Comparison of ENCODE assay signal across 24 cellular contexts in the genomic region with DNA sequence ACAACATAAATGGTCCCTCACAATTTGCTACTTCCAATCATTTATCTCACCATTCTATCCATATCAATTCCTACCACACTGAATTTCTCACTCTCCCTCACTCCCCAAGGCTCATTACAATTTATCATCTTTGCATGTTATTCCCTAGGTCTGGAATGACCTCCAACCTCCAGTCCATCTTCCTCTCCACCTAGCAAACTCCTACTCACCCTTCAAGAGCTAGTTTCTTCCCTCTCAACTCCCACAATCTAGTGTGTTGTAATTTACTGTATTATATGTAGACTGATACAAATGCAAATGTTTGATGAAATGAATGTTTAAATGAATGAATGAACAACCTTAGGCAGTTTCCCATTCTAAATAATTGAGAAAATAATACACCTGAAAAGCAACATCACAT. TPM values are rescaled to one million over a fixed set of nuclear protein-coding genes. Genes with fewer than 3 reads are reported as not detected.
A peak's percentile ranks its signal among the peaks of the same experiment; 100 is the strongest.
DNase-seq lines count a peak whose midpoint lies in the region; ATAC-seq and TF ChIP-seq lines count a peak whose summit lies in the region.
"Had no signal": no experiment of that assay in that cellular context is flagged by ENCODE, and none has a peak within 500 bp of the region (broad histone marks: within the 10 kb centered on the region; RNA-seq: fewer than 3 reads in every experiment).

No MANE protein-coding gene starts in this region.

- H2AFZ ChIP-seq in SU-DHL-6 (ENCODE audit: low read depth, low read length, severe bottlenecking), result no peak overlapping the region

- H3K4me1 ChIP-seq in CD4-positive, CD25-positive, alpha-beta regulatory T cell (ENCODE audit: control insufficient read depth, insufficient read depth, low read length, poor library complexity, severe bottlenecking), result peaks cover 33% of the 10 kb centered on the region
- H3K4me1 ChIP-seq in CD8-positive, alpha-beta T cell (ENCODE audit: insufficient read depth, low read length), result peaks cover 29% of the 10 kb centered on the region
- H3K4me1 ChIP-seq in mesendoderm (ENCODE audit: control insufficient read depth, low read depth, low read length) (peaks cover 5% of the 10 kb centered on the region), ascending aorta (peaks cover 4 to 5% of the 10 kb centered on the region in 2 donors)

- no peaks in the 10 kb centered on the region for H3K9me3 ChIP-seq in CD4-positive, CD25-positive, alpha-beta regulatory T cell (ENCODE audit: control insufficient read depth in 2 of 2, low read length in 2 of 2)
- no peaks in the 10 kb centered on the region for H3K9me3 ChIP-seq in CD8-positive, alpha-beta T cell (ENCODE audit: low read length)
- H3K9me3 ChIP-seq in SU-DHL-6 (ENCODE audit: insufficient read depth, low read length) (no peaks in the 10 kb centered on the region), ascending aorta (no peaks in the 10 kb centered on the region)
- H3K9me3 ChIP-seq: psoas muscle, thyroid gland had no signal

- CTCF ChIA-PET in CD8-positive, alpha-beta T cell (lab: Charles Lee), result no interaction called here

- peaks cover 5% of the 10 kb centered on the region for H3K79me1 ChIP-seq in mesendoderm (ENCODE audit: low read length)

- DNase-seq in CD4-positive, CD25-positive, alpha-beta regulatory T cell, result no peak
- no peak for DNase-seq in CD8-positive, alpha-beta T cell
- DNase-seq in mesendoderm (peak; percentile 34), dorsolateral prefrontal cortex (no peak), ascending aorta (ENCODE audit: low spot score in 2 of 2) (no peak), HK-2 (ENCODE audit: unreplicated experiment) (no peak)
- DNase-seq: activated CD4-positive, alpha-beta T cell treated with anti-CD3 and anti-CD28 coated beads, Interleukin-2, amount 50 U/mL, for 1 hour; H9; hippocampal formation; left cardiac atrium; mesenchymal stem cell; MM.1S; NCI-H1417; NCI-H2081; NCI-H2227 treated with DMSO at 0.1 percent for 48 hours; NCI-H69; occipital lobe; psoas muscle; stomach; thyroid gland had no signal

- TF ChIP-seq CTCF in CD8-positive, alpha-beta T cell (IDR thresholded peaks at IDR 0.05), result no peak
- TF ChIP-seq CTCF in SU-DHL-6 (IDR thresholded peaks at IDR 0.05; ENCODE audit: insufficient read depth, low read length, poor library complexity, severe bottlenecking), result no peak
- no peak for TF ChIP-seq CTCF in dorsolateral prefrontal cortex (IDR thresholded peaks at IDR 0.05 in 54 of 56, conservative IDR thresholded peaks at IDR 0.05 in 2 of 56; ENCODE audit: low read depth in 1 of 56, partially characterized antibody in 56 of 56)
- TF ChIP-seq CTCF in ascending aorta (IDR thresholded peaks at IDR 0.05), result no peak

- peak overlapping the region; percentile 4 for H3K4me3 ChIP-seq in CD4-positive, CD25-positive, alpha-beta regulatory T cell (ENCODE audit: low read depth, low read length)
- H3K4me3 ChIP-seq in CD8-positive, alpha-beta T cell (ENCODE audit: low read depth, low read length), result no peak overlapping the region
- H3K4me3 ChIP-seq in SU-DHL-6 (ENCODE audit: insufficient read depth, low read length, poor library complexity, severe bottlenecking) (no peak overlapping the region), mesendoderm (ENCODE audit: low read length) (no peak overlapping the region), dorsolateral prefrontal cortex (no peak overlapping the region), ascending aorta (no peak overlapping the region)
- H3K4me3 ChIP-seq: psoas muscle, stomach, thyroid gland had no signal

- H3K36me3 ChIP-seq in CD4-positive, CD25-positive, alpha-beta regulatory T cell (ENCODE audit: control insufficient read depth, insufficient read depth, low read length), result no peaks in the 10 kb centered on the region
- H3K36me3 ChIP-seq in CD8-positive, alpha-beta T cell (ENCODE audit: insufficient read depth, low read length), result no peaks in the 10 kb centered on the region
- H3K36me3 ChIP-seq in SU-DHL-6 (ENCODE audit: low read length) (peaks cover 5% of the 10 kb centered on the region; the same call in 1 of the 2 replicates), mesendoderm (ENCODE audit: control insufficient read depth, insufficient read depth, low read length) (no peaks in the 10 kb centered on the region), ascending aorta (no peaks in the 10 kb centered on the region)
- H3K36me3 ChIP-seq: stomach, thyroid gland had no signal

- no peak overlapping the region for H2AK5ac ChIP-seq in mesendoderm (ENCODE audit: low read length)

- POLR2A ChIA-PET in CD8-positive, alpha-beta T cell (lab: Charles Lee), result no interaction called here

- H3K56ac ChIP-seq in mesendoderm (ENCODE audit: low read length), result no peak overlapping the region

- peaks cover 33% of the 10 kb centered on the region for H4K20me1 ChIP-seq in SU-DHL-6 (ENCODE audit: low read depth, low read length)

- H3K9me2 ChIP-seq in SU-DHL-6 (replicated peaks; ENCODE audit: insufficient read depth, low read length), result no peaks in the 10 kb centered on the region

- peaks cover 0 to 5% (median 0%) of the 10 kb centered on the region in 7 donors for H3K9me3 Mint-ChIP-seq in CD4-positive, CD25-positive, alpha-beta regulatory T cell
- H3K9me3 Mint-ChIP-seq in CD8-positive, alpha-beta T cell, result peaks cover 4% of the 10 kb centered on the region

- H3K4me2 ChIP-seq in SU-DHL-6 (ENCODE audit: low read depth, low read length, poor library complexity, severe bottlenecking), result peak overlapping the region; percentile 82
- H3K4me2 ChIP-seq in mesendoderm (ENCODE audit: low read length), result no peak overlapping the region

- no peak overlapping the region for H2BK5ac ChIP-seq in mesendoderm (ENCODE audit: low read length)

- H3K4ac ChIP-seq in mesendoderm (ENCODE audit: low read depth, low read length), result no peak overlapping the region

- no peaks in the 10 kb centered on the region for H3K27me3 ChIP-seq in CD4-positive, CD25-positive, alpha-beta regulatory T cell (ENCODE audit: control insufficient read depth, insufficient read depth, low read length)
- H3K27me3 ChIP-seq in CD8-positive, alpha-beta T cell (ENCODE audit: insufficient read depth, low read length), result no peaks in the 10 kb centered on the region
- H3K27me3 ChIP-seq in SU-DHL-6 (ENCODE audit: low read length) (no peaks in the 10 kb centered on the region), mesendoderm (ENCODE audit: insufficient read depth, low read length, poor library complexity) (no peaks in the 10 kb centered on the region), dorsolateral prefrontal cortex (no peaks in the 10 kb centered on the region), ascending aorta (no peaks in the 10 kb centered on the region)
- H3K27me3 ChIP-seq: stomach, thyroid gland had no signal

- H3K27ac Mint-ChIP-seq in CD4-positive, CD25-positive, alpha-beta regulatory T cell, result peak overlapping the region; percentile 69 to 78 (median 72)
- H3K27ac Mint-ChIP-seq in CD8-positive, alpha-beta T cell, result peak overlapping the region; percentile 61
- H3K27ac Mint-ChIP-seq: activated T-helper 2 cell treated with anti-CD3 and anti-CD28 coated beads, Interferon-gamma antibody, Interleukin-2, Interleukin-4, amounts not matched to agents 10 μg/mL and 5 μg/mL and 100 μg/mL, durations not matched to agents 14 hours and 24 hours and 36 hours had no signal

- no peak overlapping the region for H4K8ac ChIP-seq in mesendoderm (ENCODE audit: low read depth, low read length)

- no peak for ATAC-seq in CD4-positive, CD25-positive, alpha-beta regulatory T cell (ENCODE audit: low read depth in 2 of 2)
- no peak for ATAC-seq in CD8-positive, alpha-beta T cell
- no peak for ATAC-seq in GM18861 (IDR thresholded peaks at IDR 0.05; ENCODE audit: unreplicated experiment)
- ATAC-seq: left cardiac atrium, psoas muscle had no signal

- peaks cover 6% of the 10 kb centered on the region for H3K36me3 Mint-ChIP-seq in CD4-positive, CD25-positive, alpha-beta regulatory T cell
- H3K36me3 Mint-ChIP-seq in CD8-positive, alpha-beta T cell, result peaks cover 16% of the 10 kb centered on the region

- H3K4me1 Mint-ChIP-seq in CD4-positive, CD25-positive, alpha-beta regulatory T cell, result peaks cover 24 to 49% (median 34%) of the 10 kb centered on the region in 4 donors
- peaks cover 49% of the 10 kb centered on the region for H3K4me1 Mint-ChIP-seq in CD8-positive, alpha-beta T cell (ENCODE audit: low read depth)

- H3K9ac ChIP-seq in SU-DHL-6 (ENCODE audit: low read length), result no peak overlapping the region
- no peak overlapping the region for H3K9ac ChIP-seq in mesendoderm (ENCODE audit: low read length)

- no peak overlapping the region for H3K18ac ChIP-seq in mesendoderm (ENCODE audit: low read length)

- H3F3A ChIP-seq in SU-DHL-6 (ENCODE audit: insufficient read depth), result peaks cover 23% of the 10 kb centered on the region; the same call in 1 of the 2 replicates

- H3K79me2 ChIP-seq in SU-DHL-6 (ENCODE audit: insufficient read depth, low read length) (peaks cover 82% of the 10 kb centered on the region), mesendoderm (ENCODE audit: control insufficient read depth, insufficient read depth, low read length) (peaks cover 46% of the 10 kb centered on the region)

- H2BK120ac ChIP-seq in mesendoderm (ENCODE audit: low read depth, low read length), result no peak overlapping the region

- H3K27me3 Mint-ChIP-seq in CD4-positive, CD25-positive, alpha-beta regulatory T cell, result no peaks in the 10 kb centered on the region
- H3K27me3 Mint-ChIP-seq in CD8-positive, alpha-beta T cell (ENCODE audit: low read depth), result no peaks in the 10 kb centered on the region

- H3K27ac ChIP-seq in CD4-positive, CD25-positive, alpha-beta regulatory T cell (ENCODE audit: insufficient read depth, low read length, poor library complexity, severe bottlenecking), result peak overlapping the region; percentile 8
- no peak overlapping the region for H3K27ac ChIP-seq in CD8-positive, alpha-beta T cell (ENCODE audit: low read depth, low read length)
- H3K27ac ChIP-seq in SU-DHL-6 (ENCODE audit: low read depth, low read length) (no peak overlapping the region), mesendoderm (ENCODE audit: low read depth, low read length) (no peak overlapping the region), dorsolateral prefrontal cortex (no peak overlapping the region), ascending aorta (no peak overlapping the region)
- H3K27ac ChIP-seq: psoas muscle, stomach, thyroid gland had no signal

- H2BK15ac ChIP-seq in mesendoderm (replicated peaks; ENCODE audit: low read depth), result no peak overlapping the region

- H3K23ac ChIP-seq in mesendoderm (ENCODE audit: low read length), result no peak overlapping the region

- intact Hi-C loops in CD8-positive, alpha-beta T cell (cut with DNase I, micrococcal nuclease), result loop anchor here in 1 of 2 experiments (10.0 kb wide), 1 partner anchor 814 kb away; no protein-coding TSS in a partner anchor
- intact Hi-C loops in dorsolateral prefrontal cortex (cut with DNase I), result no loop called here
- intact Hi-C loops in ascending aorta (cut with DNase I), result no loop called here

- no peak overlapping the region for H4K5ac ChIP-seq in mesendoderm (ENCODE audit: low read length)

- H3K4me3 Mint-ChIP-seq in CD4-positive, CD25-positive, alpha-beta regulatory T cell, result peak overlapping the region in 3 of 4 donors; percentile 0 to 26 (median 14)
- peak overlapping the region; percentile 0 for H3K4me3 Mint-ChIP-seq in CD8-positive, alpha-beta T cell
- H3K4me3 Mint-ChIP-seq: H9 had no signal

RNA-seq across cellular contexts. Expression of gene TUT4, which starts 3.6 kb away (rescaled TPM):
- total RNA-seq in CD4-positive, CD25-positive, alpha-beta regulatory T cell, result 120 TPM
- polyA plus RNA-seq in CD4-positive, CD25-positive, alpha-beta regulatory T cell, result 10 to 100 TPM; 24.9 to 32.3 (median 30.6) TPM
- total RNA-seq in CD8-positive, alpha-beta T cell, result 100 to 1,000 TPM; 133 to 134 TPM
- 25.3 TPM for polyA plus RNA-seq in mesendoderm (2013, experiment 1 of 2)
- 25.7 TPM for polyA plus RNA-seq in mesendoderm (2013, experiment 2 of 2)
- total RNA-seq in dorsolateral prefrontal cortex, result 100 to 1,000 TPM in 4 of 120 experiments, 10 to 100 TPM in 116; 50.8 to 116 (median 76.8) TPM
- total RNA-seq in ascending aorta, result 36.2 TPM

RNA-seq across cellular contexts. Expression of gene GPX7, which starts 52.9 kb away (rescaled TPM):
- total RNA-seq in CD4-positive, CD25-positive, alpha-beta regulatory T cell, result 12.3 TPM
- polyA plus RNA-seq in CD4-positive, CD25-positive, alpha-beta regulatory T cell, result 10 to 100 TPM; 31.8 to 43.5 (median 36.0) TPM
- 10 to 100 TPM; 10.7 to 11.1 TPM for total RNA-seq in CD8-positive, alpha-beta T cell
- 12.5 TPM for polyA plus RNA-seq in mesendoderm (2013, experiment 1 of 2)
- 13.3 TPM for polyA plus RNA-seq in mesendoderm (2013, experiment 2 of 2)
- total RNA-seq in dorsolateral prefrontal cortex (1 to 10 TPM; 2.3 to 9.0 (median 5.6) TPM), ascending aorta (6.3 TPM)
- total RNA-seq: SK-MEL-5 had no signal
